8 cellular contexts compared by ENCODE assay signal in the genomic region with DNA sequence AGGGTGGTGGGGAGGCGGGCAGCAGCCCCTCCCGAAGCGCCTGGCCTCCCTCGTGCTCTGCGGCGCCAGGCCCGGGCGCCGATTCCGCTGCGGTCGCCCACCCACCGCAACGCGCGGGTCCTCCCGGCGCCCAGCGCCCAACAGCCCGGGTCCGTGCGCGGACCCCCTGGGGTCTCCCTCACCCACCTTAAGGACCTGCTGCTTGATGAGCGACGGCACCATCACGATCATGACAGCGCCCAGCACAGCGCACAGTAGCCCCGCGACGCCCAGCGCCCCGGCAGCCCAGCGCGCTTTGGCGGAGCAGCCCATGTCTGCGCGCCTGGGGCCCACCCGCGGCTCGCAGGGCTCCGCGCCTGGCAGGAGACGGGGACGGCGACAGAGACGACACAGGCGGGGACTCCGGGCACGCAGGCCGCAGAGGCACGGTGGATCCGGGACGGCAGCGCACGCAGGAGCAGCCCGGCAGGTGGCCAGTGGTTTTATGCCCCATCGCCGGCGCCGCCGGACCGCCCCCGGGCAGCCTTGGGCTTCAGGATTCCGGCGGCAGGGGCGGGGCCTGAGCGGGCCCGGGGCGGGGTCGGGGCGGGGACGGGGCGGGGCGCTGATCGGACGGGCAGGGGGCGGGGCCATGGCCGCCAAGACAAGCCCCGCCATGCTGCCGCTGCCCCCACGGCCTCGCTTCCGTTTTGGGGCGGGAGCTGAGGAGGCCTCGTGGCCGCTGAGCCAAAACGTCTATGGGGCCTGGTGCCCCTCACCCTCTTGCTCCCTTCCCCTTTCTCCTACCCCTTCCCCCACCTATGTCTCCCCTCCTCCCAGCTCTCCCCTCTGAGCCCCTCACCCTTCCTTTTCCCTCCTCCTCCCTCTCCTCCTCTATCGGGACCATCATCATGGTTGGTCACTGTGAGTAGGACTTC. TPM values are rescaled to one million over a fixed set of nuclear protein-coding genes. Genes with fewer than 3 reads are reported as not detected.
DNase-seq lines count a peak whose midpoint lies in the region; ATAC-seq and TF ChIP-seq lines count a peak whose summit lies in the region.

A gene with protein sequence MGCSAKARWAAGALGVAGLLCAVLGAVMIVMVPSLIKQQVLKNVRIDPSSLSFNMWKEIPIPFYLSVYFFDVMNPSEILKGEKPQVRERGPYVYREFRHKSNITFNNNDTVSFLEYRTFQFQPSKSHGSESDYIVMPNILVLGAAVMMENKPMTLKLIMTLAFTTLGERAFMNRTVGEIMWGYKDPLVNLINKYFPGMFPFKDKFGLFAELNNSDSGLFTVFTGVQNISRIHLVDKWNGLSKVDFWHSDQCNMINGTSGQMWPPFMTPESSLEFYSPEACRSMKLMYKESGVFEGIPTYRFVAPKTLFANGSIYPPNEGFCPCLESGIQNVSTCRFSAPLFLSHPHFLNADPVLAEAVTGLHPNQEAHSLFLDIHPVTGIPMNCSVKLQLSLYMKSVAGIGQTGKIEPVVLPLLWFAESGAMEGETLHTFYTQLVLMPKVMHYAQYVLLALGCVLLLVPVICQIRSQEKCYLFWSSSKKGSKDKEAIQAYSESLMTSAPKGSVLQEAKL (minus strand): TSS at position 456 of the 917 bp plus-strand sequence. CDS start 144 bp downstream, at position 312.

- peak; percentile 14 for DNase-seq in AG09309 (ENCODE audit: low read depth)
- DNase-seq in NCI-H446 treated with DMSO at 0.1 percent for 48 hours (lab: John Stamatoyannopoulos, UW) = peak; percentile 48
- DNase-seq in activated CD4-positive, alpha-beta T cell treated with anti-CD3 and anti-CD28 coated beads for 4 hours = peak; percentile 68 to 80
- peak; percentile 86 for DNase-seq in colonic mucosa
- peak; percentile 93 for DNase-seq in left kidney (ENCODE audit: low read depth, low spot score)
- DNase-seq in stimulated activated CD4-positive, alpha-beta T cell treated with anti-CD3 and anti-CD28 coated beads, Interleukin-2, amount 100 ng/mL, for 24 hours = peak; percentile 79 to 81

- peak; percentile 67 for ATAC-seq in HG03159 (IDR thresholded peaks at IDR 0.05; ENCODE audit: unreplicated experiment)

- H3K36me3 ChIP-seq in colonic mucosa = no peaks in the 10 kb centered on the region

- TF ChIP-seq POLR2A in GM18951 (IDR thresholded peaks at IDR 0.05; ENCODE audit: extremely low read depth, insufficient read depth, insufficient read length) = peak; percentile 95

- peak within 1 kb of the TSS; percentile 44 for H3K27ac ChIP-seq in colonic mucosa

- H3K4me3 ChIP-seq in AG09309 (ENCODE audit: control insufficient read depth, low read depth, low read length) = peak within 1 kb of the TSS; percentile 53
- H3K4me3 ChIP-seq in colonic mucosa = peak within 1 kb of the TSS; percentile 78

- in situ Hi-C loops in GM18951 (cut with MboI; ENCODE audit: low sequenced_read_pairs, unreplicated experiment) = no loop called here

- H3K9ac ChIP-seq in colonic mucosa (ENCODE audit: low read depth in 2 of 2, low read length in 2 of 2) = peak within 1 kb of the TSS; percentile 63 to 76

- H3K27me3 ChIP-seq in colonic mucosa = no peaks in the 10 kb centered on the region

- TF ChIP-seq CTCF in AG09309 (IDR thresholded peaks at IDR 0.05; ENCODE audit: control insufficient read depth, insufficient read depth, low read depth, low read length, missing control alignments) (no peak), colonic mucosa (IDR thresholded peaks at IDR 0.05) (no peak)

- intact Hi-C loops in colonic mucosa (cut with DNase I) = no loop called here

- peaks cover 8% of the 10 kb centered on the region for H3K4me1 ChIP-seq in colonic mucosa

- H3K9me3 ChIP-seq in colonic mucosa = no peaks in the 10 kb centered on the region

RNA-seq across cellular contexts. Expression of the gene that starts here (rescaled TPM):
- total RNA-seq in colonic mucosa = 10 to 100 TPM; 44.9 to 83.1 TPM

Comparison
In these comparisons a context has a peak if more than half of its experiments do, and no peak if none do; other contexts are left out.
1. Peak in every context shown above with its lines: DNase-seq, ATAC-seq, H3K4me3 ChIP-seq and H3K27ac ChIP-seq.
2. DNase-seq: peak in every context shown above with its lines; median percentile 93 in left kidney; 86 in colonic mucosa; 80 in stimulated activated CD4-positive, alpha-beta T cell treated with anti-CD3 and anti-CD28 coated beads, Interleukin-2, amount 100 ng/mL, for 24 hours; 74 in activated CD4-positive, alpha-beta T cell treated with anti-CD3 and anti-CD28 coated beads for 4 hours; 48 in NCI-H446 treated with DMSO at 0.1 percent for 48 hours; 14 in AG09309.